ENCODE assay signal across 9 cellular contexts in genomic region chr17:14304222-14304844, GRCh38. TPM values are rescaled to one million over a fixed set of nuclear protein-coding genes. Genes with fewer than 3 reads are reported as not detected.
A peak's percentile ranks its signal among the peaks of the same experiment; 100 is the strongest.
DNase-seq lines count a peak whose midpoint lies in the region; ATAC-seq and TF ChIP-seq lines count a peak whose summit lies in the region.
"Had no signal": no experiment of that assay in that cellular context is flagged by ENCODE, and none has a peak within 500 bp of the region (broad histone marks: within the 10 kb centered on the region; RNA-seq: fewer than 3 reads in every experiment).

No MANE protein-coding gene starts in this region.

- peak overlapping the region; percentile 65 for H3K4me3 Mint-ChIP-seq in WTC11

- CTCF ChIA-PET in WTC11 (lab: Charles Lee): no interaction called here

- peaks cover 64% of the 10 kb centered on the region for H3K4me1 Mint-ChIP-seq in WTC11

- peak overlapping the region; percentile 76 for H3K4me3 ChIP-seq in GM12875 (ENCODE audit: low read depth, low read length)
- H3K4me3 ChIP-seq in fibroblast of pulmonary artery (replicated peaks; ENCODE audit: low read depth, low read length): peak overlapping the region; percentile 85
- no peak overlapping the region for H3K4me3 ChIP-seq in parathyroid adenoma (ENCODE audit: low read depth, low read length)

- no peak for TF ChIP-seq CTCF in GM12875 (IDR thresholded peaks at IDR 0.05; ENCODE audit: borderline replicate concordance, insufficient read depth, low read depth, low read length)
- TF ChIP-seq CTCF in WTC11 (IDR thresholded peaks at IDR 0.05): no peak
- TF ChIP-seq CTCF in fibroblast of pulmonary artery (IDR thresholded peaks at IDR 0.05; ENCODE audit: low read length, missing control alignments): no peak
- TF ChIP-seq CTCF in parathyroid adenoma (IDR thresholded peaks at IDR 0.05): no peak

- no peaks in the 10 kb centered on the region for H3K36me3 ChIP-seq in parathyroid adenoma (ENCODE audit: control insufficient read depth, insufficient read depth, low read length)

- H3K9me3 Mint-ChIP-seq in WTC11: no peaks in the 10 kb centered on the region

- H3K27ac ChIP-seq in parathyroid adenoma: no peak overlapping the region

- H3K79me2 ChIP-seq in parathyroid adenoma: no peaks in the 10 kb centered on the region

- peaks cover 2% of the 10 kb centered on the region for H3K27me3 ChIP-seq in parathyroid adenoma (ENCODE audit: control insufficient read depth, insufficient read depth, low read length)

- no peak overlapping the region for H3K27ac Mint-ChIP-seq in WTC11

- POLR2A ChIA-PET in WTC11 (lab: Charles Lee): no interaction called here

- no peak overlapping the region for H3K9ac ChIP-seq in parathyroid adenoma

- H3K9me3 ChIP-seq in parathyroid adenoma (ENCODE audit: control insufficient read depth, low read length): no peaks in the 10 kb centered on the region

- H3K4me1 ChIP-seq in parathyroid adenoma: no peaks in the 10 kb centered on the region

- H3K4me2 ChIP-seq in parathyroid adenoma (ENCODE audit: low read length): no peak overlapping the region

- peaks cover 59% of the 10 kb centered on the region for H3K27me3 Mint-ChIP-seq in WTC11 (ENCODE audit: low read depth)

- peak overlapping the region; percentile 44 for H2AFZ ChIP-seq in parathyroid adenoma

- ATAC-seq in WTC11: no peak
- ATAC-seq in GM21737 (IDR thresholded peaks at IDR 0.05; ENCODE audit: unreplicated experiment): no peak
- ATAC-seq in GM21367 (IDR thresholded peaks at IDR 0.05; ENCODE audit: unreplicated experiment): no peak
- ATAC-seq in HG02763 (IDR thresholded peaks at IDR 0.05; ENCODE audit: unreplicated experiment): no peak
- ATAC-seq in HG03097 (IDR thresholded peaks at IDR 0.05; ENCODE audit: low FRiP score, unreplicated experiment): no peak

- DNase-seq in WTC11 (ENCODE audit: low spot score): no peak
- no peak for DNase-seq in fibroblast of pulmonary artery (ENCODE audit: low read depth)
- DNase-seq: NK-92 treated with Interleukin-12 subunit alpha and Interleukin-12 subunit beta, amount 100 ng/mL, for 24 hours had no signal

- no peaks in the 10 kb centered on the region for H3K36me3 Mint-ChIP-seq in WTC11

TF ChIP-seq in WTC11, 78 proteins besides CTCF, POLR2A, EP300 and RAD21:
- TF ChIP-seq ZBTB21 (CRISPR knock-in tag; IDR thresholded peaks at IDR 0.05; ENCODE audit: borderline replicate concordance) (no peak), SP1 (CRISPR knock-in tag; conservative IDR thresholded peaks at IDR 0.05) (no peak), ZNF512 (CRISPR knock-in tag; IDR thresholded peaks at IDR 0.05; ENCODE audit: borderline replicate concordance) (no peak), SMAD3 (CRISPR knock-in tag; IDR thresholded peaks at IDR 0.05; ENCODE audit: borderline replicate concordance) (no peak), ZNF671 (CRISPR knock-in tag; IDR thresholded peaks at IDR 0.05) (no peak)

RNA-seq across cellular contexts. Expression of gene HS3ST3B1, which starts 3.5 kb away (rescaled TPM):
- 12.3 to 22.3 TPM (median 13.1 TPM) in 3 replicates for total RNA-seq in WTC11 (2021)
